ENCODE assay signal across 17 cellular contexts in genomic region chr13:96960379-96960778, GRCh38.
"Had no signal": no experiment of that assay in that cellular context is flagged by ENCODE, and none has a peak within 500 bp of the region (broad histone marks: within the 10 kb centered on the region; RNA-seq: fewer than 3 reads in every experiment).

No MANE protein-coding gene starts in this region.

- H3K27ac ChIP-seq: stomach, suprapubic skin, testis, thoracic aorta, thyroid gland, tibial artery, tibial nerve, transverse colon, upper lobe of left lung, upper lobe of right lung, uterus, vagina had no signal

- H3K9me3 ChIP-seq: stomach, suprapubic skin, testis, thoracic aorta, thyroid gland, tibial artery, transverse colon, upper lobe of left lung, upper lobe of right lung, uterus, vagina had no signal

- ATAC-seq: stimulated activated effector memory CD8-positive, alpha-beta T cell treated with anti-CD3 and anti-CD28 coated beads, Interleukin-12 subunit alpha, Interleukin-12 subunit beta, amount 100 ng/mL, for 72 hours; stimulated activated memory B cell treated with anti-CD40 and anti-IgM and Interleukin-4, amounts not matched to agents 10 μg/mL and 1 μg/mL and 100 μg/mL, for 72 hours; stimulated activated naive B cell treated with anti-CD40 and anti-IgM and Interleukin-4, amounts not matched to agents 10 μg/mL and 1 μg/mL and 100 μg/mL, for 72 hours; stimulated activated naive CD8-positive, alpha-beta T cell treated with anti-CD3 and anti-CD28 coated beads, Interleukin-15, amount 100 ng/mL, for 72 hours; stimulated activated naive CD8-positive, alpha-beta T cell treated with anti-CD3 and anti-CD28 coated beads, Interleukin-15, Interleukin-2, amounts not matched to agents 100 U/mL and 50 U/mL, for 24 hours; upper lobe of right lung had no signal

- H3K36me3 ChIP-seq: stomach, suprapubic skin, thoracic aorta, thyroid gland, tibial artery, tibial nerve, transverse colon, upper lobe of left lung, upper lobe of right lung, uterus, vagina had no signal

- H3K4me3 ChIP-seq: stomach, suprapubic skin, testis, thoracic aorta, thyroid gland, tibial artery, tibial nerve, transverse colon, upper lobe of left lung, upper lobe of right lung, uterus, vagina had no signal

- H3K4me1 ChIP-seq: stomach, suprapubic skin, testis, tibial nerve, transverse colon, upper lobe of left lung, upper lobe of right lung, uterus, vagina had no signal
